In the genomic region with DNA sequence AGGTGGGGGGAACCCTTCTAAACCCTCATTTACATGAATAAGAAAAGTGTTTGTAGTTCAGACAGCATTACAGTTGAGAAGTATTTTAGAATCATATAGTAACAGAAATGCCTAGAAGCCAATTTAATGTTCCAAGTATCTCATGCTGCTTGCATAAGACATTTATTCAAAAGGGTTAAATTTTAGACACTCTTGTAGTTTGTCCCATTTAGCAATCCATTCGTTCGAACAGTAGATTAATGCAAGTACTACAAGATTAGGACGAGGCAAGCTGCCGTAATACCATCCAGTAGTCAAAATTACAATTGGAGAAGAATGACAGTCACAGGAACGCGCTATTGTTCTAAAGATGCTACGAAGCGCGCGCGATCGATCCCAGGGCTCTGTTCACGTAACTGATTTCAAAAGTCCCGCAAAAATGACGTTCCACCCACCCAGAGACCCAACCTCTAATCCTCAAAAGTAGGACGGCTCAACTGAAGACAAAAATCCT, we compare ENCODE assay signal across 1 cellular context.
TF ChIP-seq lines count a peak whose summit lies in the region.

No MANE protein-coding gene starts in this region.

TF ChIP-seq in K562, 482 proteins besides CTCF, POLR2A, EP300 and RAD21 (continued from another document):
- TF ChIP-seq E2F8 (IDR thresholded peaks at IDR 0.05; ENCODE audit: low read depth, partially characterized antibody) (peak; percentile 49), ZFP30 (CRISPR knock-in tag; IDR thresholded peaks at IDR 0.05; ENCODE audit: borderline replicate concordance) (no peak), ATF1 (CRISPR knock-in tag; IDR thresholded peaks at IDR 0.05) (no peak), ATF1 (tag; IDR thresholded peaks at IDR 0.05) (no peak), SOX6 (IDR thresholded peaks at IDR 0.05) (peak; percentile 69), MIER1 (IDR thresholded peaks at IDR 0.05; ENCODE audit: low read depth) (no peak), ZNF586 (CRISPR knock-in tag; conservative IDR thresholded peaks at IDR 0.05) (no peak), ZNF639 (CRISPR knock-in tag; conservative IDR thresholded peaks at IDR 0.05 in 1 of 2, IDR thresholded peaks at IDR 0.05 in 1 of 2) (no peak), CBX1 (IDR thresholded peaks at IDR 0.05; ENCODE audit: low read depth) (no peak), NCOA1 (IDR thresholded peaks at IDR 0.05; ENCODE audit: low read depth) (no peak), KDM4B (IDR thresholded peaks at IDR 0.05; ENCODE audit: borderline replicate concordance in 2 of 2, low read depth in 1 of 2) (no peak), POLR2AphosphoS5 (IDR thresholded peaks at IDR 0.05; ENCODE audit: control insufficient read depth, insufficient read depth, low read depth, low read length) (no peak), RB1 (IDR thresholded peaks at IDR 0.05; ENCODE audit: low read depth) (no peak), HDAC8 (tag; IDR thresholded peaks at IDR 0.05) (no peak)
- TF ChIP-seq, protein P1, sequence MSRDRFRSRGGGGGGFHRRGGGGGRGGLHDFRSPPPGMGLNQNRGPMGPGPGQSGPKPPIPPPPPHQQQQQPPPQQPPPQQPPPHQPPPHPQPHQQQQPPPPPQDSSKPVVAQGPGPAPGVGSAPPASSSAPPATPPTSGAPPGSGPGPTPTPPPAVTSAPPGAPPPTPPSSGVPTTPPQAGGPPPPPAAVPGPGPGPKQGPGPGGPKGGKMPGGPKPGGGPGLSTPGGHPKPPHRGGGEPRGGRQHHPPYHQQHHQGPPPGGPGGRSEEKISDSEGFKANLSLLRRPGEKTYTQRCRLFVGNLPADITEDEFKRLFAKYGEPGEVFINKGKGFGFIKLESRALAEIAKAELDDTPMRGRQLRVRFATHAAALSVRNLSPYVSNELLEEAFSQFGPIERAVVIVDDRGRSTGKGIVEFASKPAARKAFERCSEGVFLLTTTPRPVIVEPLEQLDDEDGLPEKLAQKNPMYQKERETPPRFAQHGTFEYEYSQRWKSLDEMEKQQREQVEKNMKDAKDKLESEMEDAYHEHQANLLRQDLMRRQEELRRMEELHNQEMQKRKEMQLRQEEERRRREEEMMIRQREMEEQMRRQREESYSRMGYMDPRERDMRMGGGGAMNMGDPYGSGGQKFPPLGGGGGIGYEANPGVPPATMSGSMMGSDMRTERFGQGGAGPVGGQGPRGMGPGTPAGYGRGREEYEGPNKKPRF (IDR thresholded peaks at IDR 0.05; ENCODE audit: low read depth, low read length) = no peak
- TF ChIP-seq, protein P2, sequence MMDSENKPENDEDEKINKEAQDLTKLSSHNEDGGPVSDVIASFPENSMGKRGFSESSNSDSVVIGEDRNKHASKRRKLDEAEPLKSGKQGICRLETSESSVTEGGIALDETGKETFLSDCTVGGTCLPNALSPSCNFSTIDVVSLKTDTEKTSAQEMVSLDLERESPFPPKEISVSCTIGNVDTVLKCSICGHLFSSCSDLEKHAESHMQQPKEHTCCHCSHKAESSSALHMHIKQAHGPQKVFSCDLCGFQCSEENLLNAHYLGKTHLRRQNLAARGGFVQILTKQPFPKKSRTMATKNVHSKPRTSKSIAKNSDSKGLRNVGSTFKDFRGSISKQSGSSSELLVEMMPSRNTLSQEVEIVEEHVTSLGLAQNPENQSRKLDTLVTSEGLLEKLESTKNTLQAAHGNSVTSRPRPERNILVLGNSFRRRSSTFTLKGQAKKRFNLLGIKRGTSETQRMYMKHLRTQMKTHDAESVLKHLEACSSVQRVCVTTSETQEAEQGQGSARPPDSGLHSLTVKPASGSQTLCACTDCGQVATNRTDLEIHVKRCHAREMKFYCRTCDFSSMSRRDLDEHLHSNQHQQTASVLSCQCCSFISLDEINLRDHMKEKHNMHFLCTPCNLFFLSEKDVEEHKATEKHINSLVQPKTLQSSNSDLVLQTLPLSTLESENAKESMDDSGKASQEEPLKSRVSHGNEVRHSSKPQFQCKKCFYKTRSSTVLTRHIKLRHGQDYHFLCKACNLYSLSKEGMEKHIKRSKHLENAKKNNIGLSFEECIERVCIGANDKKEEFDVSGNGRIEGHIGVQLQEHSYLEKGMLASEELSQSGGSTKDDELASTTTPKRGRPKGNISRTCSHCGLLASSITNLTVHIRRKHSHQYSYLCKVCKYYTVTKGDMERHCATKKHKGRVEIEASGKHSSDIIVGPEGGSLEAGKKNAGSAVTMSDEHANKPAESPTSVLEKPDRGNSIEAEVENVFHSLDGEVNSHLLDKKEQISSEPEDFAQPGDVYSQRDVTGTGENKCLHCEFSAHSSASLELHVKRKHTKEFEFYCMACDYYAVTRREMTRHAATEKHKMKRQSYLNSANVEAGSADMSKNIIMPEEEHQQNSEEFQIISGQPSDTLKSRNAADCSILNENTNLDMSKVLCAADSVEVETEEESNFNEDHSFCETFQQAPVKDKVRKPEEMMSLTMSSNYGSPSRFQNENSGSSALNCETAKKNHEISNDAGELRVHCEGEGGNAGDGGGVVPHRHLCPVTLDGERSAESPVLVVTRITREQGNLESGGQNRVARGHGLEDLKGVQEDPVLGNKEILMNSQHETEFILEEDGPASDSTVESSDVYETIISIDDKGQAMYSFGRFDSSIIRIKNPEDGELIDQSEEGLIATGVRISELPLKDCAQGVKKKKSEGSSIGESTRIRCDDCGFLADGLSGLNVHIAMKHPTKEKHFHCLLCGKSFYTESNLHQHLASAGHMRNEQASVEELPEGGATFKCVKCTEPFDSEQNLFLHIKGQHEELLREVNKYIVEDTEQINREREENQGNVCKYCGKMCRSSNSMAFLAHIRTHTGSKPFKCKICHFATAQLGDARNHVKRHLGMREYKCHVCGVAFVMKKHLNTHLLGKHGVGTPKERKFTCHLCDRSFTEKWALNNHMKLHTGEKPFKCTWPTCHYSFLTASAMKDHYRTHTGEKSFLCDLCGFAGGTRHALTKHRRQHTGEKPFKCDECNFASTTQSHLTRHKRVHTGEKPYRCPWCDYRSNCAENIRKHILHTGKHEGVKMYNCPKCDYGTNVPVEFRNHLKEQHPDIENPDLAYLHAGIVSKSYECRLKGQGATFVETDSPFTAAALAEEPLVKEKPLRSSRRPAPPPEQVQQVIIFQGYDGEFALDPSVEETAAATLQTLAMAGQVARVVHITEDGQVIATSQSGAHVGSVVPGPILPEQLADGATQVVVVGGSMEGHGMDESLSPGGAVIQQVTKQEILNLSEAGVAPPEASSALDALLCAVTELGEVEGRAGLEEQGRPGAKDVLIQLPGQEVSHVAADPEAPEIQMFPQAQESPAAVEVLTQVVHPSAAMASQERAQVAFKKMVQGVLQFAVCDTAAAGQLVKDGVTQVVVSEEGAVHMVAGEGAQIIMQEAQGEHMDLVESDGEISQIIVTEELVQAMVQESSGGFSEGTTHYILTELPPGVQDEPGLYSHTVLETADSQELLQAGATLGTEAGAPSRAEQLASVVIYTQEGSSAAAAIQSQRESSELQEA (IDR thresholded peaks at IDR 0.05; ENCODE audit: low read depth) = peak; percentile 19; the same call in 1 of the 2 replicates
- TF ChIP-seq, protein P3, sequence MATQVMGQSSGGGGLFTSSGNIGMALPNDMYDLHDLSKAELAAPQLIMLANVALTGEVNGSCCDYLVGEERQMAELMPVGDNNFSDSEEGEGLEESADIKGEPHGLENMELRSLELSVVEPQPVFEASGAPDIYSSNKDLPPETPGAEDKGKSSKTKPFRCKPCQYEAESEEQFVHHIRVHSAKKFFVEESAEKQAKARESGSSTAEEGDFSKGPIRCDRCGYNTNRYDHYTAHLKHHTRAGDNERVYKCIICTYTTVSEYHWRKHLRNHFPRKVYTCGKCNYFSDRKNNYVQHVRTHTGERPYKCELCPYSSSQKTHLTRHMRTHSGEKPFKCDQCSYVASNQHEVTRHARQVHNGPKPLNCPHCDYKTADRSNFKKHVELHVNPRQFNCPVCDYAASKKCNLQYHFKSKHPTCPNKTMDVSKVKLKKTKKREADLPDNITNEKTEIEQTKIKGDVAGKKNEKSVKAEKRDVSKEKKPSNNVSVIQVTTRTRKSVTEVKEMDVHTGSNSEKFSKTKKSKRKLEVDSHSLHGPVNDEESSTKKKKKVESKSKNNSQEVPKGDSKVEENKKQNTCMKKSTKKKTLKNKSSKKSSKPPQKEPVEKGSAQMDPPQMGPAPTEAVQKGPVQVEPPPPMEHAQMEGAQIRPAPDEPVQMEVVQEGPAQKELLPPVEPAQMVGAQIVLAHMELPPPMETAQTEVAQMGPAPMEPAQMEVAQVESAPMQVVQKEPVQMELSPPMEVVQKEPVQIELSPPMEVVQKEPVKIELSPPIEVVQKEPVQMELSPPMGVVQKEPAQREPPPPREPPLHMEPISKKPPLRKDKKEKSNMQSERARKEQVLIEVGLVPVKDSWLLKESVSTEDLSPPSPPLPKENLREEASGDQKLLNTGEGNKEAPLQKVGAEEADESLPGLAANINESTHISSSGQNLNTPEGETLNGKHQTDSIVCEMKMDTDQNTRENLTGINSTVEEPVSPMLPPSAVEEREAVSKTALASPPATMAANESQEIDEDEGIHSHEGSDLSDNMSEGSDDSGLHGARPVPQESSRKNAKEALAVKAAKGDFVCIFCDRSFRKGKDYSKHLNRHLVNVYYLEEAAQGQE (CRISPR knock-in tag; IDR thresholded peaks at IDR 0.05; ENCODE audit: low read depth) = no peak
- TF ChIP-seq, protein P4, sequence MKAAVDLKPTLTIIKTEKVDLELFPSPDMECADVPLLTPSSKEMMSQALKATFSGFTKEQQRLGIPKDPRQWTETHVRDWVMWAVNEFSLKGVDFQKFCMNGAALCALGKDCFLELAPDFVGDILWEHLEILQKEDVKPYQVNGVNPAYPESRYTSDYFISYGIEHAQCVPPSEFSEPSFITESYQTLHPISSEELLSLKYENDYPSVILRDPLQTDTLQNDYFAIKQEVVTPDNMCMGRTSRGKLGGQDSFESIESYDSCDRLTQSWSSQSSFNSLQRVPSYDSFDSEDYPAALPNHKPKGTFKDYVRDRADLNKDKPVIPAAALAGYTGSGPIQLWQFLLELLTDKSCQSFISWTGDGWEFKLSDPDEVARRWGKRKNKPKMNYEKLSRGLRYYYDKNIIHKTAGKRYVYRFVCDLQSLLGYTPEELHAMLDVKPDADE (conservative IDR thresholded peaks at IDR 0.05; ENCODE audit: control insufficient read depth, low read depth, low read length) = no peak
TF ChIP-seq in K562: peak in this region for 3.
